1 cellular context compared by ENCODE assay signal in genomic region chr2:218780851-218781690, GRCh38.
TF ChIP-seq lines count a peak whose summit lies in the region.

No MANE protein-coding gene starts in this region.

TF ChIP-seq in WTC11, 78 proteins besides CTCF, POLR2A, EP300 and RAD21 (continued from another document):
- TF ChIP-seq PRDM15 (CRISPR knock-in tag; IDR thresholded peaks at IDR 0.05) = no peak
- TF ChIP-seq RELA (CRISPR knock-in tag; IDR thresholded peaks at IDR 0.05; ENCODE audit: borderline replicate concordance) = no peak
- TF ChIP-seq, protein P1, sequence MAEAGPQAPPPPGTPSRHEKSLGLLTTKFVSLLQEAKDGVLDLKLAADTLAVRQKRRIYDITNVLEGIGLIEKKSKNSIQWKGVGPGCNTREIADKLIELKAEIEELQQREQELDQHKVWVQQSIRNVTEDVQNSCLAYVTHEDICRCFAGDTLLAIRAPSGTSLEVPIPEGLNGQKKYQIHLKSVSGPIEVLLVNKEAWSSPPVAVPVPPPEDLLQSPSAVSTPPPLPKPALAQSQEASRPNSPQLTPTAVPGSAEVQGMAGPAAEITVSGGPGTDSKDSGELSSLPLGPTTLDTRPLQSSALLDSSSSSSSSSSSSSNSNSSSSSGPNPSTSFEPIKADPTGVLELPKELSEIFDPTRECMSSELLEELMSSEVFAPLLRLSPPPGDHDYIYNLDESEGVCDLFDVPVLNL (CRISPR knock-in tag; IDR thresholded peaks at IDR 0.05; ENCODE audit: borderline replicate concordance, low read depth) = no peak
- no peak for TF ChIP-seq EMX1 (CRISPR knock-in tag; IDR thresholded peaks at IDR 0.05)
- no peak for TF ChIP-seq ZBTB43 (CRISPR knock-in tag; IDR thresholded peaks at IDR 0.05)
- no peak for TF ChIP-seq SOX15 (CRISPR knock-in tag; IDR thresholded peaks at IDR 0.05)
- no peak for TF ChIP-seq NR2C2 (CRISPR knock-in tag; IDR thresholded peaks at IDR 0.05)
